ENCODE assay signal across 9 cellular contexts in genomic region chr17:69581061-69581955, GRCh38.
DNase-seq lines count a peak whose midpoint lies in the region; ATAC-seq and TF ChIP-seq lines count a peak whose summit lies in the region.
"Had no signal": no experiment of that assay in that cellular context is flagged by ENCODE, and none has a peak within 500 bp of the region (broad histone marks: within the 10 kb centered on the region; RNA-seq: fewer than 3 reads in every experiment).

No MANE protein-coding gene starts in this region.

- H3K79me2 ChIP-seq in osteoblast (ENCODE audit: insufficient read depth, low read length): no peaks in the 10 kb centered on the region

- H3K36me3 ChIP-seq in osteoblast (ENCODE audit: insufficient read depth, low read length): no peaks in the 10 kb centered on the region
- H3K36me3 ChIP-seq: neutrophil had no signal

- no peak overlapping the region for H3K27ac ChIP-seq in osteoblast (ENCODE audit: low read depth, low read length)
- H3K27ac ChIP-seq: neutrophil had no signal

- TF ChIP-seq CTCF in activated B cell treated with CpG ODN at 0.5 μM for 24 hours (IDR thresholded peaks at IDR 0.05) (no peak), osteoblast (IDR thresholded peaks at IDR 0.05; ENCODE audit: extremely low read depth, low read depth, low read length) (no peak)

- POLR2A ChIA-PET in activated B cell treated with CpG ODN at 0.5 μM for 24 hours (lab: Charles Lee): interaction anchor here (0.7 kb wide), 2 partner anchors 543 to 1763 kb away, joined by 3 read pairs; no protein-coding TSS in a partner anchor

- peak overlapping the region; percentile 61 for H3K4me3 Mint-ChIP-seq in activated naive CD4-positive, alpha-beta T cell treated with anti-CD3 and anti-CD28 coated beads for 36 hours
- H3K4me3 Mint-ChIP-seq in activated B cell treated with CpG ODN at 0.5 μM for 24 hours: peak overlapping the region; percentile 71

- H3K9me3 Mint-ChIP-seq in activated naive CD4-positive, alpha-beta T cell treated with anti-CD3 and anti-CD28 coated beads for 36 hours: no peaks in the 10 kb centered on the region
- H3K9me3 Mint-ChIP-seq in activated B cell treated with CpG ODN at 0.5 μM for 24 hours: no peaks in the 10 kb centered on the region

- H3K27ac Mint-ChIP-seq in activated naive CD4-positive, alpha-beta T cell treated with anti-CD3 and anti-CD28 coated beads for 36 hours: peak overlapping the region; percentile 26
- H3K27ac Mint-ChIP-seq in activated B cell treated with CpG ODN at 0.5 μM for 24 hours: peak overlapping the region; percentile 80

- H2AFZ ChIP-seq in osteoblast (ENCODE audit: low read length): no peak overlapping the region

- peaks cover 7% of the 10 kb centered on the region for H3K4me1 Mint-ChIP-seq in activated naive CD4-positive, alpha-beta T cell treated with anti-CD3 and anti-CD28 coated beads for 36 hours (ENCODE audit: low read depth)
- peaks cover 34% of the 10 kb centered on the region for H3K4me1 Mint-ChIP-seq in activated B cell treated with CpG ODN at 0.5 μM for 24 hours

- no peaks in the 10 kb centered on the region for H3K27me3 ChIP-seq in osteoblast (ENCODE audit: insufficient read depth, low read length)

- peaks cover 10% of the 10 kb centered on the region for H3K4me1 ChIP-seq in osteoblast (ENCODE audit: insufficient read depth, low read length)

- no peaks in the 10 kb centered on the region for H3K36me3 Mint-ChIP-seq in activated naive CD4-positive, alpha-beta T cell treated with anti-CD3 and anti-CD28 coated beads for 36 hours (ENCODE audit: low read depth)
- no peaks in the 10 kb centered on the region for H3K36me3 Mint-ChIP-seq in activated B cell treated with CpG ODN at 0.5 μM for 24 hours (ENCODE audit: low read depth)

- no peaks in the 10 kb centered on the region for H4K20me1 ChIP-seq in osteoblast (ENCODE audit: insufficient read depth, low read length)

- H3K27me3 Mint-ChIP-seq in activated naive CD4-positive, alpha-beta T cell treated with anti-CD3 and anti-CD28 coated beads for 36 hours (ENCODE audit: low read depth): peaks cover 9% of the 10 kb centered on the region
- peaks cover 6% of the 10 kb centered on the region for H3K27me3 Mint-ChIP-seq in activated B cell treated with CpG ODN at 0.5 μM for 24 hours

- DNase-seq in activated naive CD4-positive, alpha-beta T cell treated with anti-CD3 and anti-CD28 coated beads for 36 hours: peak; percentile 37
- no peak for DNase-seq in activated naive CD4-positive, alpha-beta T cell treated with anti-CD3 and anti-CD28 coated beads, Interleukin-2, amount 50 U/mL, for 16 hours
- peak; percentile 40 for DNase-seq in activated B cell treated with CpG ODN at 0.5 μM for 24 hours
- no peak for DNase-seq in osteoblast (ENCODE audit: insufficient read length, low spot score, missing footprints)
- no peak for DNase-seq in RKO (ENCODE audit: low spot score)
- no peak for DNase-seq in medulla oblongata (ENCODE audit: extremely low spot score)
- no peak for DNase-seq in HT-29 (ENCODE audit: low spot score)

- CTCF ChIA-PET in activated naive CD4-positive, alpha-beta T cell treated with anti-CD3 and anti-CD28 coated beads for 36 hours (lab: Charles Lee): interaction anchor here (0.5 to 1.0 kb wide), 3 partner anchors 12 to 560 kb away, joined by 3 to 4 read pairs (median 3); no protein-coding TSS in a partner anchor
- CTCF ChIA-PET in activated B cell treated with CpG ODN at 0.5 μM for 24 hours (lab: Charles Lee): interaction anchor here (1.3 kb wide), 1 partner anchor 13 kb away, joined by 3 read pairs; no protein-coding TSS in a partner anchor

- ATAC-seq in HG02973 (IDR thresholded peaks at IDR 0.05; ENCODE audit: unreplicated experiment) (peak; percentile 70), activated B cell treated with CpG ODN at 0.5 μM for 24 hours (ENCODE audit: low read depth) (peak; percentile 86)

- H3K4me3 ChIP-seq in osteoblast (ENCODE audit: insufficient read depth, low read length): peak overlapping the region; percentile 43

- no peaks in the 10 kb centered on the region for H3K9me3 ChIP-seq in osteoblast (ENCODE audit: low read depth, low read length)
- H3K9me3 ChIP-seq: neutrophil had no signal

- H3K4me2 ChIP-seq in osteoblast (ENCODE audit: insufficient read depth, low read length): peak overlapping the region; percentile 72

- intact Hi-C loops in activated naive CD4-positive, alpha-beta T cell treated with anti-CD3 and anti-CD28 coated beads for 36 hours (cut with micrococcal nuclease): no loop called here
- intact Hi-C loops in activated B cell treated with CpG ODN at 0.5 μM for 24 hours (cut with micrococcal nuclease): loop anchor here (1.0 kb wide), 2 partner anchors 12 to 254 kb away; partner anchors contain the start of gene ABCA5

Comparison
In these comparisons a context has a peak if more than half of its experiments do, and no peak if none do; other contexts are left out.
1. DNase-seq: peak in activated naive CD4-positive, alpha-beta T cell treated with anti-CD3 and anti-CD28 coated beads for 36 hours (single experiment) and activated B cell treated with CpG ODN at 0.5 μM for 24 hours (single experiment); none in activated naive CD4-positive, alpha-beta T cell treated with anti-CD3 and anti-CD28 coated beads, Interleukin-2, amount 50 U/mL, for 16 hours (single experiment), osteoblast (single experiment), RKO (single experiment), medulla oblongata (single experiment) and HT-29 (single experiment).